ENCODE assay signal across 8 cellular contexts in genomic region chr1:145963218-145964019, GRCh38. TPM values are rescaled to one million over a fixed set of nuclear protein-coding genes. Genes with fewer than 3 reads are reported as not detected.
A peak's percentile ranks its signal among the peaks of the same experiment; 100 is the strongest.
DNase-seq lines count a peak whose midpoint lies in the region; ATAC-seq, FAIRE-seq and TF ChIP-seq lines count a peak whose summit lies in the region.

No MANE protein-coding gene starts in this region.

- FAIRE-seq in H1 (lab: Jason Lieb, UNC), result no peak

- H3K23me2 ChIP-seq in H1 (ENCODE audit: low read depth, low read length), result peaks cover 22% of the 10 kb centered on the region

- no peak for ATAC-seq in activated T-cell treated with anti-CD3 and anti-CD28 coated beads, Interleukin-2, amount 50 U/mL, for 72 hours (replicated peaks in 1 of 2)
- ATAC-seq in RWPE2 (ENCODE audit: low read depth), result peak; percentile 58

- peak overlapping the region; percentile 46 for H3K4me3 ChIP-seq in RWPE2 (ENCODE audit: severe bottlenecking)
- H3K4me3 ChIP-seq in H1 (ENCODE audit: extremely low read depth in 1 of 4, insufficient read depth in 2 of 4, low read depth in 3 of 4, low read length in 4 of 4), result peak overlapping the region in 1 of 4 experiments; percentile 81; a peak in 2 of 8 replicates

- no peak overlapping the region for H4K5ac ChIP-seq in H1 (ENCODE audit: insufficient read length, low read depth, low read length)

- no peak overlapping the region for H2BK15ac ChIP-seq in H1 (ENCODE audit: low read length)

- no peak overlapping the region for H4K91ac ChIP-seq in H1 (replicated peaks; ENCODE audit: insufficient read length, low read length)

- H2BK12ac ChIP-seq in H1 (ENCODE audit: low read depth, low read length), result no peak overlapping the region

- no peak overlapping the region for H3K23ac ChIP-seq in H1 (ENCODE audit: insufficient read length)

- H3K79me1 ChIP-seq in H1 (ENCODE audit: low read depth, low read length), result no peaks in the 10 kb centered on the region

- H3K79me2 ChIP-seq in H1 (ENCODE audit: control insufficient read depth in 1 of 2, insufficient read depth in 2 of 2, low read length in 2 of 2), result no peaks in the 10 kb centered on the region

- H3K27me3 ChIP-seq in RWPE2 (ENCODE audit: insufficient read depth, poor library complexity, severe bottlenecking) (no peaks in the 10 kb centered on the region), H1 (replicated peaks in 1 of 4; ENCODE audit: control insufficient read depth in 3 of 4, extremely low read depth in 1 of 4, insufficient read depth in 3 of 4, low read length in 3 of 4) (peaks cover 25 to 52% (median 50%) of the 10 kb centered on the region in 4 experiments)

- no peak for TF ChIP-seq CTCF in RWPE2 (IDR thresholded peaks at IDR 0.05; ENCODE audit: poor library complexity, severe bottlenecking)
- no peak for TF ChIP-seq CTCF in H1 (IDR thresholded peaks at IDR 0.05; ENCODE audit: control extremely low read depth in 1 of 3, insufficient read depth in 1 of 3, low read depth in 1 of 3, low read length in 3 of 3)
- no peak for TF ChIP-seq CTCF in osteocyte (IDR thresholded peaks at IDR 0.05)

- POLR2A ChIA-PET in H1 (lab: Charles Lee; ENCODE audit: partially characterized antibody), result interaction anchor here (0.8 to 4.1 kb wide), 13 partner anchors 9 to 104 kb away, joined by 3 to 21 read pairs (median 7); partner anchors contain the start of genes PEX11B, PIAS3, RBM8A and TXNIP

- TF ChIP-seq POLR2A in H1 (IDR thresholded peaks at IDR 0.05; ENCODE audit: control extremely low read depth in 1 of 2, low read depth in 2 of 2, low read length in 2 of 2), result no peak

- H3K27me3 Mint-ChIP-seq in activated T-cell treated with anti-CD3 and anti-CD28 coated beads, Interleukin-2, amount 50 U/mL, for 72 hours (ENCODE audit: low read depth), result no peaks in the 10 kb centered on the region
- H3K27me3 Mint-ChIP-seq in osteocyte (ENCODE audit: unreplicated experiment), result no peaks in the 10 kb centered on the region

- H3K4me1 Mint-ChIP-seq in activated T-cell treated with anti-CD3 and anti-CD28 coated beads, Interleukin-2, amount 50 U/mL, for 72 hours (ENCODE audit: low read depth), result peaks cover 58% of the 10 kb centered on the region
- H3K4me1 Mint-ChIP-seq in osteocyte (ENCODE audit: unreplicated experiment), result peaks cover 49% of the 10 kb centered on the region

- H3K4me1 ChIP-seq in RWPE2 (ENCODE audit: insufficient read depth, poor library complexity, severe bottlenecking) (peaks cover 15% of the 10 kb centered on the region), H1 (replicated peaks in 1 of 4; ENCODE audit: control insufficient read depth in 3 of 4, insufficient read depth in 4 of 4, low read length in 3 of 4) (peaks cover 0 to 17% (median 11%) of the 10 kb centered on the region in 4 experiments; a peak in 6 of 7 replicates)

- no peaks in the 10 kb centered on the region for H3K9me3 Mint-ChIP-seq in activated T-cell treated with anti-CD3 and anti-CD28 coated beads, Interleukin-2, amount 50 U/mL, for 72 hours
- H3K9me3 Mint-ChIP-seq in osteocyte (ENCODE audit: unreplicated experiment), result peaks cover 4% of the 10 kb centered on the region

- no peak overlapping the region for H3K18ac ChIP-seq in H1 (ENCODE audit: extremely low read depth, low read length)

- H2AFZ ChIP-seq in H1 (ENCODE audit: low read length), result no peak overlapping the region

- no peak overlapping the region for H2AK5ac ChIP-seq in H1 (ENCODE audit: low read depth, low read length)

- H3K27ac Mint-ChIP-seq in activated T-cell treated with anti-CD3 and anti-CD28 coated beads, Interleukin-2, amount 50 U/mL, for 72 hours, result peak overlapping the region; percentile 94
- H3K27ac Mint-ChIP-seq in osteocyte (ENCODE audit: unreplicated experiment), result peak overlapping the region; percentile 98

- H3K36me3 ChIP-seq in RWPE2 (ENCODE audit: low read depth) (0 out of 2 replicates have a peak, but pooled peaks cover 3% of the 10 kb centered on the region), H1 (ENCODE audit: control insufficient read depth in 2 of 4, insufficient read depth in 4 of 4, low read length in 3 of 4) (no peaks in the 10 kb centered on the region)

- no peak overlapping the region for H4K8ac ChIP-seq in H1 (ENCODE audit: extremely low read depth, insufficient read depth, low read length)

- 65% methylated on average over 6 of the region's 6 CpGs; no CpG with 5 or more reads in 1 of the 2 experiments for WGBS in H1 (ENCODE audit: extremely low coverage in 1 of 2, insufficient coverage in 1 of 2, insufficient read length in 1 of 2, insufficient replicate concordance in 2 of 2, low coverage in 1 of 2, low lambda C conversion rate in 2 of 2, missing lambda C conversion rate in 1 of 2), 2 experiments

- no peak overlapping the region for H3K9ac ChIP-seq in H1 (replicated peaks in 1 of 4; ENCODE audit: extremely low read depth in 1 of 4, low read depth in 3 of 4, low read length in 3 of 4)

- H3K4ac ChIP-seq in H1 (replicated peaks; ENCODE audit: insufficient read length, low read depth, low read length), result no peak overlapping the region

- no peak for TF ChIP-seq RAD21 in H1 (IDR thresholded peaks at IDR 0.05 in 1 of 2, conservative IDR thresholded peaks at IDR 0.05 in 1 of 2; ENCODE audit: low read depth in 2 of 2, low read length in 2 of 2)

- no peaks in the 10 kb centered on the region for H3K9me3 ChIP-seq in RWPE2 (ENCODE audit: severe bottlenecking)
- H3K9me3 ChIP-seq in H1 (ENCODE audit: insufficient read depth in 2 of 2, low read depth in 1 of 2, low read length in 1 of 2), result no peaks in the 10 kb centered on the region

- H3K27ac ChIP-seq in RWPE2 (ENCODE audit: poor library complexity, severe bottlenecking), result peak overlapping the region; percentile 80
- H3K27ac ChIP-seq in H1 (ENCODE audit: low read depth, low read length), result no peak overlapping the region

- H3K56ac ChIP-seq in H1 (replicated peaks; ENCODE audit: insufficient read length, low read depth, low read length), result no peak overlapping the region

- no peak overlapping the region for H2BK120ac ChIP-seq in H1 (replicated peaks; ENCODE audit: low read depth, low read length)

- no peak for DNase-seq in activated T-cell treated with anti-CD3 and anti-CD28 coated beads, Interleukin-2, amount 50 U/mL, for 72 hours
- no peak for DNase-seq in activated T-cell treated with anti-CD3 and anti-CD28 coated beads, Interleukin-2, amount 50 U/mL, for 1 hour
- DNase-seq in RWPE2 (ENCODE audit: low spot score) (no peak), H1 (ENCODE audit: low read depth in 1 of 2, low spot score in 2 of 2) (no peak), osteocyte (ENCODE audit: extremely low spot score, unreplicated experiment) (no peak), T-helper 9 cell (no peak), NCI-H1436 treated with DMSO at 0.1 percent for 48 hours (lab: John Stamatoyannopoulos, UW) (no peak)
- no peak for DNase-seq in stimulated activated CD4-positive, alpha-beta T cell treated with anti-CD3 and anti-CD28 coated beads, Interleukin-4, amount 100 ng/mL, for 1 hour

- H2BK5ac ChIP-seq in H1 (ENCODE audit: low read depth, low read length), result no peak overlapping the region

- H3K4me3 Mint-ChIP-seq in activated T-cell treated with anti-CD3 and anti-CD28 coated beads, Interleukin-2, amount 50 U/mL, for 72 hours, result peak overlapping the region; percentile 90 to 94
- H3K4me3 Mint-ChIP-seq in osteocyte (ENCODE audit: unreplicated experiment), result peak overlapping the region; percentile 89

- peaks cover 0 to 2% of the 10 kb centered on the region in 2 experiments for H4K20me1 ChIP-seq in H1 (replicated peaks in 1 of 2; ENCODE audit: control insufficient read depth in 1 of 2, insufficient read depth in 2 of 2, low read length in 2 of 2)

- no peak overlapping the region for H3K14ac ChIP-seq in H1 (ENCODE audit: insufficient read length)

- H3K36me3 Mint-ChIP-seq in activated T-cell treated with anti-CD3 and anti-CD28 coated beads, Interleukin-2, amount 50 U/mL, for 72 hours (ENCODE audit: insufficient read depth in 2 of 2), result peaks cover 2 to 11% of the 10 kb centered on the region in 2 donors
- peaks cover 5% of the 10 kb centered on the region for H3K36me3 Mint-ChIP-seq in osteocyte (ENCODE audit: unreplicated experiment)

- CTCF ChIA-PET in H1 (lab: Charles Lee; ENCODE audit: partially characterized antibody), result interaction anchor here (0.7 to 3.6 kb wide), 12 partner anchors 13 to 118 kb away, joined by 3 to 17 read pairs (median 4); partner anchors contain the start of genes NUDT17 and PIAS3

- H2BK20ac ChIP-seq in H1 (ENCODE audit: low read length), result no peak overlapping the region

- H3K4me2 ChIP-seq in H1 (ENCODE audit: insufficient read depth in 1 of 2, low read depth in 2 of 2, low read length in 2 of 2), result peak overlapping the region; percentile 74 to 93

- TF ChIP-seq EP300 in H1 (IDR thresholded peaks at IDR 0.05; ENCODE audit: borderline replicate concordance in 1 of 2, low read depth in 2 of 2, low read length in 2 of 2), result no peak

RNA-seq across cellular contexts. Expression of gene ANKRD34A, which starts 1.0 kb away (rescaled TPM):
- total RNA-seq in activated T-cell treated with anti-CD3 and anti-CD28 coated beads, Interleukin-2, amount 50 U/mL, for 72 hours, result 1 to 10 TPM; 2.6 to 3.6 TPM
- 0.20 and 0.46 TPM in 2 replicates for total RNA-seq in H1 (2021; fragmentation: NEBNext Ultra II Directional; extraction: Animal tissue kit (Norgen Biotek cat#: 25700))
- polyA plus RNA-seq in H1 (2011; rRNA removed), result 0.15 and 0.19 TPM in 2 replicates
- polyA plus RNA-seq in H1 (2011; cell fraction: cytosol; rRNA removed), result 0.10 TPM
- 0.33 TPM for polyA plus RNA-seq in H1 (2011; cell fraction: nucleus; rRNA removed)
- 0.18 to 0.33 TPM (median 0.26 TPM) in 4 replicates for polyA plus RNA-seq in H1 (2012, experiment 1 of 2)
- polyA plus RNA-seq in H1 (2012, experiment 2 of 2), result 0.22 TPM
- 0.08 TPM for polyA plus RNA-seq in H1 (2013, experiment 1 of 2)
- polyA plus RNA-seq in H1 (2013, experiment 2 of 2), result 0.13 TPM
- 0.07 and 0.47 TPM in 2 replicates for polyA minus RNA-seq in H1 (2011; rRNA and poly(A)+ RNA removed)
- not detected for polyA minus RNA-seq in H1 (2011; cell fraction: cytosol; rRNA and poly(A)+ RNA removed)
- 0.70 TPM for polyA minus RNA-seq in H1 (2011; cell fraction: nucleus; rRNA and poly(A)+ RNA removed)
- 1.1 and 1.2 TPM in 2 replicates for total RNA-seq in osteocyte

RNA-seq across cellular contexts. Expression of gene POLR3GL, which starts 1.1 kb away (rescaled TPM):
- 10 to 100 TPM; 32.5 to 36.1 TPM for total RNA-seq in activated T-cell treated with anti-CD3 and anti-CD28 coated beads, Interleukin-2, amount 50 U/mL, for 72 hours
- total RNA-seq in H1 (2021; fragmentation: NEBNext Ultra II Directional; extraction: Animal tissue kit (Norgen Biotek cat#: 25700)), result 2.3 and 3.1 TPM in 2 replicates
- polyA plus RNA-seq in H1 (2011; rRNA removed), result 3.5 and 3.9 TPM in 2 replicates
- polyA plus RNA-seq in H1 (2011; cell fraction: cytosol; rRNA removed), result 5.2 TPM
- 3.2 TPM for polyA plus RNA-seq in H1 (2011; cell fraction: nucleus; rRNA removed)
- polyA plus RNA-seq in H1 (2012, experiment 1 of 2), result 4.7 to 7.1 TPM (median 5.3 TPM) in 4 replicates
- polyA plus RNA-seq in H1 (2012, experiment 2 of 2), result 1.7 TPM
- 4.5 TPM for polyA plus RNA-seq in H1 (2013, experiment 1 of 2)
- 4.8 TPM for polyA plus RNA-seq in H1 (2013, experiment 2 of 2)
- 1.5 and 1.6 TPM in 2 replicates for polyA minus RNA-seq in H1 (2011; rRNA and poly(A)+ RNA removed)
- 1.5 TPM for polyA minus RNA-seq in H1 (2011; cell fraction: cytosol; rRNA and poly(A)+ RNA removed)
- 2.0 TPM for polyA minus RNA-seq in H1 (2011; cell fraction: nucleus; rRNA and poly(A)+ RNA removed)
- 21.7 and 22.4 TPM in 2 replicates for total RNA-seq in osteocyte

RNA-seq across cellular contexts. Expression of gene LIX1L, which starts 5.6 kb away (rescaled TPM):
- 10 to 100 TPM; 36.9 to 39.5 TPM for total RNA-seq in activated T-cell treated with anti-CD3 and anti-CD28 coated beads, Interleukin-2, amount 50 U/mL, for 72 hours
- 2.9 and 3.0 TPM in 2 replicates for total RNA-seq in H1 (2021; fragmentation: NEBNext Ultra II Directional; extraction: Animal tissue kit (Norgen Biotek cat#: 25700))
- 3.7 and 3.8 TPM in 2 replicates for polyA plus RNA-seq in H1 (2011; rRNA removed)
- polyA plus RNA-seq in H1 (2011; cell fraction: cytosol; rRNA removed), result 2.9 TPM
- 0.67 TPM for polyA plus RNA-seq in H1 (2011; cell fraction: nucleus; rRNA removed)
- polyA plus RNA-seq in H1 (2012, experiment 1 of 2), result 1.1 to 2.2 TPM (median 1.2 TPM) in 4 replicates
- polyA plus RNA-seq in H1 (2012, experiment 2 of 2), result 1.7 TPM
- polyA plus RNA-seq in H1 (2013, experiment 1 of 2), result 1.9 TPM
- polyA plus RNA-seq in H1 (2013, experiment 2 of 2), result 2.0 TPM
- 2.7 TPM in 2 replicates for polyA minus RNA-seq in H1 (2011; rRNA and poly(A)+ RNA removed)
- polyA minus RNA-seq in H1 (2011; cell fraction: cytosol; rRNA and poly(A)+ RNA removed), result 1.7 TPM
- 1.3 TPM for polyA minus RNA-seq in H1 (2011; cell fraction: nucleus; rRNA and poly(A)+ RNA removed)
- total RNA-seq in osteocyte, result 52.2 and 54.0 TPM in 2 replicates

RNA-seq across cellular contexts. Expression of gene TXNIP, which starts 33.0 kb away (rescaled TPM):
- 100 to 1,000 TPM; 141 to 212 TPM for total RNA-seq in activated T-cell treated with anti-CD3 and anti-CD28 coated beads, Interleukin-2, amount 50 U/mL, for 72 hours
- total RNA-seq in H1 (2021; fragmentation: NEBNext Ultra II Directional; extraction: Animal tissue kit (Norgen Biotek cat#: 25700)), result 10.3 and 12.3 TPM in 2 replicates
- 33.4 and 56.8 TPM in 2 replicates for polyA plus RNA-seq in H1 (2011; rRNA removed)
- polyA plus RNA-seq in H1 (2011; cell fraction: cytosol; rRNA removed), result 50.4 TPM
- polyA plus RNA-seq in H1 (2011; cell fraction: nucleus; rRNA removed), result 73.4 TPM
- 14.6 to 27.3 TPM (median 22.1 TPM) in 4 replicates for polyA plus RNA-seq in H1 (2012, experiment 1 of 2)
- polyA plus RNA-seq in H1 (2012, experiment 2 of 2), result 4.6 TPM
- polyA plus RNA-seq in H1 (2013, experiment 1 of 2), result 9.4 TPM
- polyA plus RNA-seq in H1 (2013, experiment 2 of 2), result 8.5 TPM
- polyA minus RNA-seq in H1 (2011; rRNA and poly(A)+ RNA removed), result 91.1 and 129 TPM in 2 replicates
- polyA minus RNA-seq in H1 (2011; cell fraction: cytosol; rRNA and poly(A)+ RNA removed), result 56.7 TPM
- polyA minus RNA-seq in H1 (2011; cell fraction: nucleus; rRNA and poly(A)+ RNA removed), result 171 TPM
- 246 and 274 TPM in 2 replicates for total RNA-seq in osteocyte

RNA-seq across cellular contexts. Expression of gene RBM8A, which starts 36.1 kb away (rescaled TPM):
- total RNA-seq in activated T-cell treated with anti-CD3 and anti-CD28 coated beads, Interleukin-2, amount 50 U/mL, for 72 hours, result 100 to 1,000 TPM; 238 to 244 TPM
- 216 and 222 TPM in 2 replicates for total RNA-seq in H1 (2021; fragmentation: NEBNext Ultra II Directional; extraction: Animal tissue kit (Norgen Biotek cat#: 25700))
- polyA plus RNA-seq in H1 (2011; rRNA removed), result 119 and 125 TPM in 2 replicates
- polyA plus RNA-seq in H1 (2011; cell fraction: cytosol; rRNA removed), result 276 TPM
- polyA plus RNA-seq in H1 (2011; cell fraction: nucleus; rRNA removed), result 32.3 TPM
- 255 to 301 TPM (median 263 TPM) in 4 replicates for polyA plus RNA-seq in H1 (2012, experiment 1 of 2)
- 80.5 TPM for polyA plus RNA-seq in H1 (2012, experiment 2 of 2)
- polyA plus RNA-seq in H1 (2013, experiment 1 of 2), result 166 TPM
- 182 TPM for polyA plus RNA-seq in H1 (2013, experiment 2 of 2)
- 35.1 and 39.6 TPM in 2 replicates for polyA minus RNA-seq in H1 (2011; rRNA and poly(A)+ RNA removed)
- polyA minus RNA-seq in H1 (2011; cell fraction: cytosol; rRNA and poly(A)+ RNA removed), result 52.5 TPM
- 34.9 TPM for polyA minus RNA-seq in H1 (2011; cell fraction: nucleus; rRNA and poly(A)+ RNA removed)
- 108 and 114 TPM in 2 replicates for total RNA-seq in osteocyte
